In the genomic region with DNA sequence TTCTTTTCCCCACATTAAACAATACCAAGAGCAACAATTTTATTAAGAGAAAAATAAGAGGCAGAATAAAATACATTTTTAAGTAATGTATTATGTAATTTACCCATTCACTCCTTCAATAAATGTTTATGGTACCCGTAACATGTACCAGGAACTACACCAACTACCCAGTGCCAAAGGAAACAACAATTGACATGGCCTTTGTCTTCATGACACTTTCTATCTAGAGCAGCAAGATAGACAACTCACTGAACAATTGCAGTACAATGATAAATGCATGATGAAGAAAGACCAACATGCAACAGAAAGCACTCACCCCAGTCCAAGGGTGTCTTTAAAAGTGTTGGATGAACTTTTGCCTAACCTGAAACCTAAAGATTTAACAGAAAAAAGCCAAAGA, we compare ENCODE assay signal across 23 cellular contexts.
"Had no signal": no experiment of that assay in that cellular context is flagged by ENCODE, and none has a peak within 500 bp of the region (broad histone marks: within the 10 kb centered on the region; RNA-seq: fewer than 3 reads in every experiment).

No MANE protein-coding gene starts in this region.

- H3K27ac ChIP-seq: gastroesophageal sphincter, testis, VCaP had no signal

- H3K4me3 ChIP-seq: gastroesophageal sphincter, testis had no signal

- H3K36me3 ChIP-seq: gastroesophageal sphincter had no signal

- H3K27me3 ChIP-seq: gastroesophageal sphincter, testis had no signal

- H3K4me1 ChIP-seq: gastroesophageal sphincter, testis had no signal

- H3K9me3 ChIP-seq: gastroesophageal sphincter, testis had no signal

- DNase-seq: activated CD4-positive, alpha-beta memory T cell treated with anti-CD3 and anti-CD28 coated beads for 36 hours; activated CD4-positive, alpha-beta T cell treated with anti-CD3 and anti-CD28 coated beads, Interleukin-2, amount 10 ng/mL, durations not matched to agents 24 days and 14 days; activated CD8-positive, alpha-beta memory T cell treated with anti-CD3 and anti-CD28 coated beads, Interleukin-2, amount 50 U/mL, for 4 hours; activated gamma-delta T cell; activated naive CD4-positive, alpha-beta T cell treated with anti-CD3 and anti-CD28 coated beads, Interleukin-2, amount 50 U/mL, for 16 hours; activated naive CD8-positive, alpha-beta T cell treated with anti-CD3 and anti-CD28 coated beads, Interleukin-2, amount 50 U/mL, for 24 hours; activated T-cell treated with anti-CD3 and anti-CD28 coated beads, Interleukin-2, amount 50 U/mL, for 1 hour; amygdala; dermis blood vessel endothelial cell; effector CD4-positive, alpha-beta T cell; hippocampal formation; left cardiac atrium; natural killer cell; posterior cingulate gyrus; right cardiac atrium; stimulated activated CD4-positive, alpha-beta T cell treated with anti-CD3 and anti-CD28 coated beads, Interleukin-12 subunit alpha, Interleukin-12 subunit beta, amount 100 ng/mL, for 4 hours; stimulated activated CD4-positive, alpha-beta T cell treated with anti-CD3 and anti-CD28 coated beads, Interleukin-4, amount 100 ng/mL, for 1 hour; stimulated activated naive CD8-positive, alpha-beta T cell treated with anti-CD3 and anti-CD28 coated beads, Interleukin-15, Interleukin-2, amounts not matched to agents 100 U/mL and 50 U/mL, for 24 hours; T-helper 9 cell; testis; trophoblast cell had no signal
